Comparison of ENCODE assay signal across 1 cellular context in the genomic region with DNA sequence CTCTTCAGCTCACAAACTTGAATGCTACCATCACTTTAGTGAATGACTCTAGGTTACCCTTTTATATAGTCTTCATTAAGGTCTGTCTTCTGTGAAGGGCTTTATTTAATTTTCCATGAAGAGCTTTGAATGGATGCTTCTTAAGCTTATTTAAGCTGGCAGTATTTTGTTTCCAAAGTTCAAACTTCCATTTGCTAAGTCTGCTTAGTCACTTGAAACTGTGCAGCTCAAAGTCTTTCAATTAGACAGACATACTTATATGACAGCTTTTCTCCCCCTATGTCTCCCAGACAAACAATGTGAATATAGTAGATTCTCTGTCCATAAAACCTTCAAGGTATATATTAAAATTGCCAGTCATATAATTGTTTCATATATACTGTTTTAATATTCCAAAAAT.
TF ChIP-seq lines count a peak whose summit lies in the region.

No MANE protein-coding gene starts in this region.

TF ChIP-seq in GM23338, 12 proteins besides CTCF, POLR2A, EP300 and RAD21 (continued from another document):
- TF ChIP-seq EZH2 (IDR thresholded peaks at IDR 0.05; ENCODE audit: low read depth, unreplicated experiment) (no peak), STAT1 (IDR thresholded peaks at IDR 0.05; ENCODE audit: unreplicated experiment) (no peak)
TF ChIP-seq in GM23338: peak in this region for 0.
